8 cellular contexts compared by ENCODE assay signal in genomic region chr22:43263645-43264514, GRCh38.
DNase-seq lines count a peak whose midpoint lies in the region; ATAC-seq and TF ChIP-seq lines count a peak whose summit lies in the region.

No MANE protein-coding gene starts in this region.

- H3K9me3 ChIP-seq in HCT116 (ENCODE audit: control insufficient read depth in 1 of 2, insufficient read depth in 1 of 2, low read depth in 1 of 2, low read length in 2 of 2) (no peaks in the 10 kb centered on the region), testis (no peaks in the 10 kb centered on the region)

- CTCF ChIA-PET in HCT116 (lab: Charles Lee) = interaction anchor here (1.2 kb wide), 1 partner anchor 10 kb away, joined by 4 read pairs; no protein-coding TSS in a partner anchor

- H3K4me3 ChIP-seq in HCT116 (replicated peaks in 1 of 2; ENCODE audit: low read depth in 1 of 2, low read length in 2 of 2) (peak overlapping the region; percentile 17 to 48), testis (no peak overlapping the region)

- H2AFZ ChIP-seq in HCT116 (ENCODE audit: low read depth, low read length, poor library complexity, severe bottlenecking) = peak overlapping the region; percentile 79

- peak overlapping the region; percentile 81 for H3K4me2 ChIP-seq in HCT116 (ENCODE audit: low read length)

- H3K27me3 ChIP-seq in HCT116 (ENCODE audit: insufficient read depth, low read length) (0 out of 2 replicates have a peak, but pooled peaks cover 5% of the 10 kb centered on the region), testis (no peaks in the 10 kb centered on the region)

- POLR2A ChIA-PET in HCT116 (lab: Charles Lee) = no interaction called here

- intact Hi-C loops in HCT116 (cut with micrococcal nuclease) = no loop called here
- intact Hi-C loops in natural killer cell (cut with micrococcal nuclease) = loop anchor here (1.0 to 2.0 kb wide), 3 partner anchors 25 to 113 kb away; partner anchors contain the start of gene TTLL12
- intact Hi-C loops in testis (cut with DNase I; ENCODE audit: low total_unique reads) = no loop called here

- H3K27ac ChIP-seq in HCT116 (ENCODE audit: low read depth, low read length) = no peak overlapping the region
- H3K27ac ChIP-seq in testis = peak overlapping the region in 1 of 2 donors; percentile 5

- BruUV-seq in HCT116 (replicated peaks; lab: Mats Ljungman, UMichigan) = no TSS peak

- WGBS in testis, 2 donors = 43 to 50% methylated on average over 23 to 27 of the region's 27 CpGs

- peaks cover 20 to 39% of the 10 kb centered on the region in 2 experiments for H3K4me1 ChIP-seq in HCT116 (ENCODE audit: control insufficient read depth in 1 of 2, insufficient read depth in 2 of 2, low read length in 2 of 2)
- H3K4me1 ChIP-seq in testis = peaks cover 39% of the 10 kb centered on the region

- H3K4me3 Mint-ChIP-seq in natural killer cell = peak overlapping the region; percentile 91

- no peaks in the 10 kb centered on the region for H3K9me2 ChIP-seq in HCT116 (ENCODE audit: insufficient read depth)

- H3K36me3 ChIP-seq in HCT116 (ENCODE audit: control insufficient read depth in 1 of 2, insufficient read depth in 2 of 2, low read length in 2 of 2) (no peaks in the 10 kb centered on the region), testis (ENCODE audit: low read depth, missing control alignments) (no peaks in the 10 kb centered on the region)

- RAD21 ChIA-PET in HCT116 (lab: Charles Lee; ENCODE audit: low non-redundant PET in 1 of 2, low total read pairs in 2 of 2, uncharacterized antibody in 2 of 2, unreplicated experiment in 2 of 2) = interaction anchor here in 1 of 2 experiments (0.7 kb wide), 1 partner anchor 54 kb away, joined by 4 read pairs; no protein-coding TSS in a partner anchor

- H3K79me2 ChIP-seq in HCT116 (ENCODE audit: insufficient read depth, low read length) = no peaks in the 10 kb centered on the region

- TF ChIP-seq CTCF in HCT116 (IDR thresholded peaks at IDR 0.05 in 2 of 3, conservative IDR thresholded peaks at IDR 0.05 in 1 of 3; ENCODE audit: borderline replicate concordance in 1 of 3, insufficient read depth in 1 of 3, low read depth in 2 of 3, low read length in 2 of 3) = no peak
- no peak for TF ChIP-seq CTCF in natural killer cell (IDR thresholded peaks at IDR 0.05)
- TF ChIP-seq CTCF in testis (IDR thresholded peaks at IDR 0.05) = no peak

- H3K9me3 Mint-ChIP-seq in natural killer cell = no peaks in the 10 kb centered on the region

- no peaks in the 10 kb centered on the region for H3K27me3 Mint-ChIP-seq in natural killer cell (ENCODE audit: low read depth in 2 of 2)

- TF ChIP-seq POLR2A in HCT116 (IDR thresholded peaks at IDR 0.05; ENCODE audit: borderline replicate concordance, extremely low read depth, insufficient read depth, insufficient read length) (no peak), testis (IDR thresholded peaks at IDR 0.05) (no peak)

- H3K36me3 Mint-ChIP-seq in natural killer cell = no peaks in the 10 kb centered on the region

- H4K20me1 ChIP-seq in HCT116 (ENCODE audit: insufficient read depth) = no peaks in the 10 kb centered on the region

- peak overlapping the region; percentile 42 for H3K9ac ChIP-seq in HCT116 (ENCODE audit: low read length)

- ATAC-seq in HCT116 = peak; percentile 81
- ATAC-seq in natural killer cell = peak; percentile 76 to 88 (median 86)

- peaks cover 36 to 55% of the 10 kb centered on the region in 2 donors for H3K4me1 Mint-ChIP-seq in natural killer cell

- DNase-seq in GM03348 (ENCODE audit: low spot score) = peak; percentile 50
- DNase-seq in HCT116 (ENCODE audit: low read depth, low spot score) = peak; percentile 48
- peak; percentile 62 for DNase-seq in NCI-H146 (lab: John Stamatoyannopoulos, UW)
- DNase-seq in activated CD4-positive, alpha-beta T cell treated with anti-CD3 and anti-CD28 coated beads, Interleukin-2, amount 50 U/mL, for 24 hours (ENCODE audit: low read depth in 1 of 2, low spot score in 1 of 2) = peak; percentile 60 to 86
- peak; percentile 73 for DNase-seq in effector CD4-positive, alpha-beta T cell
- peak; percentile 86 for DNase-seq in natural killer cell
- peak; percentile 50 for DNase-seq in testis
- DNase-seq in iPS-NIHi11 (ENCODE audit: low spot score) = no peak

- peak overlapping the region; percentile 96 to 97 for H3K27ac Mint-ChIP-seq in natural killer cell

- no peak for TF ChIP-seq RAD21 in HCT116 (IDR thresholded peaks at IDR 0.05; ENCODE audit: low read depth)

TF ChIP-seq in HCT116, 20 proteins besides CTCF, POLR2A, EP300 and RAD21:
- TF ChIP-seq YY1 (IDR thresholded peaks at IDR 0.05; ENCODE audit: extremely low read depth, insufficient replicate concordance, low read depth, low read length) = no peak
- TF ChIP-seq ZNF274 (IDR thresholded peaks at IDR 0.05; ENCODE audit: low read depth, low read length) = no peak
- no peak; the same call in 1 of the 2 replicates for TF ChIP-seq FOSL1 (IDR thresholded peaks at IDR 0.05; ENCODE audit: low read depth)
- no peak for TF ChIP-seq ELF1 (IDR thresholded peaks at IDR 0.05; ENCODE audit: borderline replicate concordance, low read depth)
- no peak for TF ChIP-seq POLR2AphosphoS5 (IDR thresholded peaks at IDR 0.05; ENCODE audit: low read depth, low read length)
- no peak for TF ChIP-seq ZBTB33 (IDR thresholded peaks at IDR 0.05; ENCODE audit: extremely low read depth, insufficient replicate concordance, low read length)
- TF ChIP-seq EGR1 (IDR thresholded peaks at IDR 0.05; ENCODE audit: low read depth) = no peak
- peak; percentile 21; the same call in 1 of the 2 replicates for TF ChIP-seq SP1 (IDR thresholded peaks at IDR 0.05; ENCODE audit: low read depth)
- peak; percentile 62 for TF ChIP-seq TCF7L2 (IDR thresholded peaks at IDR 0.05; ENCODE audit: borderline replicate concordance, extremely low read depth, insufficient read depth, insufficient read length)
- 0 out of 2 replicates have a peak, but pooled peaks have one; percentile 39 for TF ChIP-seq JUND (IDR thresholded peaks at IDR 0.05)

Comparison
In these comparisons a context has a peak if more than half of its experiments do, and no peak if none do; other contexts are left out.
1. H3K4me3 ChIP-seq: peak in HCT116 (2 of 2); none in testis (0 of 2).